ENCODE assay signal across 8 cellular contexts in genomic region chr12:26732010-26732908, GRCh38.
A peak's percentile ranks its signal among the peaks of the same experiment; 100 is the strongest.
DNase-seq lines count a peak whose midpoint lies in the region; ATAC-seq and TF ChIP-seq lines count a peak whose summit lies in the region.

No MANE protein-coding gene starts in this region.

- no peaks in the 10 kb centered on the region for H3F3A ChIP-seq in PC-3 (ENCODE audit: low read length, unreplicated experiment)

- H3K4me2 ChIP-seq in PC-3 (ENCODE audit: low read length) = no peak overlapping the region

- no peaks in the 10 kb centered on the region for H3K36me3 ChIP-seq in PC-3 (ENCODE audit: low read depth, low read length)

- H3K9ac ChIP-seq in PC-3 (ENCODE audit: low read length) = no peak overlapping the region

- peaks cover 7% of the 10 kb centered on the region for H3K4me1 ChIP-seq in PC-3 (ENCODE audit: insufficient read depth, low read length)

- H3K9me3 Mint-ChIP-seq in activated naive CD8-positive, alpha-beta T cell treated with anti-CD3 and anti-CD28 coated beads, Interleukin-2, amount 50 U/mL, for 24 hours = no peaks in the 10 kb centered on the region
- H3K9me3 Mint-ChIP-seq in endothelial cell (ENCODE audit: unreplicated experiment) = no peaks in the 10 kb centered on the region

- H3K9me2 ChIP-seq in PC-3 (replicated peaks; ENCODE audit: low read length) = no peaks in the 10 kb centered on the region

- intact Hi-C loops in PC-3 (cut with micrococcal nuclease) = no loop called here

- no peaks in the 10 kb centered on the region for H3K9me3 ChIP-seq in PC-3 (ENCODE audit: low read length)

- peaks cover 9% of the 10 kb centered on the region for H3K36me3 Mint-ChIP-seq in activated naive CD8-positive, alpha-beta T cell treated with anti-CD3 and anti-CD28 coated beads, Interleukin-2, amount 50 U/mL, for 24 hours (ENCODE audit: low read depth)
- H3K36me3 Mint-ChIP-seq in endothelial cell (ENCODE audit: low read depth, unreplicated experiment) = no peaks in the 10 kb centered on the region

- ATAC-seq in GM21515 (IDR thresholded peaks at IDR 0.05; ENCODE audit: unreplicated experiment) = peak; percentile 67
- ATAC-seq in HG03432 (IDR thresholded peaks at IDR 0.05; ENCODE audit: unreplicated experiment) = peak; percentile 62
- no peak for ATAC-seq in activated naive CD8-positive, alpha-beta T cell treated with anti-CD3 and anti-CD28 coated beads, Interleukin-2, amount 50 U/mL, for 24 hours
- ATAC-seq in PC-3 = no peak

- H3K27ac ChIP-seq in substantia nigra (ENCODE audit: low read depth, low read length, poor library complexity, severe bottlenecking) = no peak overlapping the region
- H3K27ac ChIP-seq in PC-3 (ENCODE audit: low read length) = no peak overlapping the region

- DNase-seq in GM12865 (ENCODE audit: low read depth) = peak; percentile 74
- DNase-seq in activated naive CD8-positive, alpha-beta T cell treated with anti-CD3 and anti-CD28 coated beads, Interleukin-2, amount 50 U/mL, for 24 hours = no peak
- no peak for DNase-seq in endothelial cell (ENCODE audit: low spot score)
- no peak for DNase-seq in substantia nigra (lab: John Stamatoyannopoulos, UW)
- DNase-seq in NCI-H69 (lab: John Stamatoyannopoulos, UW) = no peak
- DNase-seq in PC-3 = no peak

- no TSS peak for BruUV-seq in PC-3 (replicated peaks; lab: Mats Ljungman, UMichigan)

- H3K27ac Mint-ChIP-seq in activated naive CD8-positive, alpha-beta T cell treated with anti-CD3 and anti-CD28 coated beads, Interleukin-2, amount 50 U/mL, for 24 hours = peak overlapping the region; percentile 39
- H3K27ac Mint-ChIP-seq in endothelial cell (ENCODE audit: unreplicated experiment) = no peak overlapping the region

- H3K27me3 ChIP-seq in PC-3 (ENCODE audit: low read length) = no peaks in the 10 kb centered on the region

- CTCF ChIA-PET in PC-3 (lab: Charles Lee) = interaction anchor here (0.6 kb wide), 1 partner anchor 101 kb away, joined by 3 read pairs; the partner anchor contains the start of gene ITPR2

- no peak overlapping the region for H3K4me3 Mint-ChIP-seq in activated naive CD8-positive, alpha-beta T cell treated with anti-CD3 and anti-CD28 coated beads, Interleukin-2, amount 50 U/mL, for 24 hours
- no peak overlapping the region for H3K4me3 Mint-ChIP-seq in endothelial cell (ENCODE audit: unreplicated experiment)

- no peaks in the 10 kb centered on the region for H4K20me1 ChIP-seq in PC-3 (ENCODE audit: low read length)

- H3K4me3 ChIP-seq in GM12865 (ENCODE audit: low read depth, low read length) (peak overlapping the region; percentile 6; the same call in 1 of the 2 replicates), PC-3 (ENCODE audit: low read length) (no peak overlapping the region)

- POLR2A ChIA-PET in PC-3 (lab: Charles Lee; ENCODE audit: unreplicated experiment) = no interaction called here

- H2AFZ ChIP-seq in PC-3 (ENCODE audit: low read length) = no peak overlapping the region

- H3K27me3 Mint-ChIP-seq in activated naive CD8-positive, alpha-beta T cell treated with anti-CD3 and anti-CD28 coated beads, Interleukin-2, amount 50 U/mL, for 24 hours = no peaks in the 10 kb centered on the region
- peaks cover 4% of the 10 kb centered on the region for H3K27me3 Mint-ChIP-seq in endothelial cell (ENCODE audit: unreplicated experiment)

- TF ChIP-seq CTCF in GM12865 (IDR thresholded peaks at IDR 0.05; ENCODE audit: insufficient read depth, low read depth, low read length, missing control alignments) (no peak), endothelial cell (IDR thresholded peaks at IDR 0.05; ENCODE audit: unreplicated experiment) (no peak), PC-3 (conservative IDR thresholded peaks at IDR 0.05; ENCODE audit: low read depth, low read length) (no peak)

- no peaks in the 10 kb centered on the region for H3K79me2 ChIP-seq in PC-3 (ENCODE audit: low read length)

- peaks cover 74% of the 10 kb centered on the region for H3K4me1 Mint-ChIP-seq in activated naive CD8-positive, alpha-beta T cell treated with anti-CD3 and anti-CD28 coated beads, Interleukin-2, amount 50 U/mL, for 24 hours
- peaks cover 10% of the 10 kb centered on the region for H3K4me1 Mint-ChIP-seq in endothelial cell (ENCODE audit: unreplicated experiment)

Comparison
In these comparisons a context has a peak if more than half of its experiments do, and no peak if none do; other contexts are left out.
1. ATAC-seq: peak in GM21515 (single experiment) and HG03432 (single experiment); none in activated naive CD8-positive, alpha-beta T cell treated with anti-CD3 and anti-CD28 coated beads, Interleukin-2, amount 50 U/mL, for 24 hours (single experiment) and PC-3 (single experiment).